Comparison of ENCODE assay signal across 20 cellular contexts in genomic region chr1:231731262-231731661, GRCh38.
DNase-seq lines count a peak whose midpoint lies in the region; TF ChIP-seq lines count a peak whose summit lies in the region.
"Had no signal": no experiment of that assay in that cellular context is flagged by ENCODE, and none has a peak within 500 bp of the region (broad histone marks: within the 10 kb centered on the region; RNA-seq: fewer than 3 reads in every experiment).

No MANE protein-coding gene starts in this region.

- no peaks in the 10 kb centered on the region for H3K36me3 Mint-ChIP-seq in type B pancreatic cell

- H3K4me3 Mint-ChIP-seq in type B pancreatic cell: no peak overlapping the region
- H3K4me3 Mint-ChIP-seq: CD4-positive, alpha-beta T cell; T-cell had no signal

- H3K4me1 Mint-ChIP-seq in type B pancreatic cell (ENCODE audit: unreplicated experiment): peaks cover 7% of the 10 kb centered on the region

- no peaks in the 10 kb centered on the region for H3K9me2 ChIP-seq in Karpas-422 (replicated peaks; ENCODE audit: insufficient read depth, low read length)

- H3K79me2 ChIP-seq in Karpas-422 (ENCODE audit: low read length): no peaks in the 10 kb centered on the region

- H3K4me1 ChIP-seq in Karpas-422 (ENCODE audit: low read length): peaks cover 4% of the 10 kb centered on the region
- H3K4me1 ChIP-seq: A549 had no signal

- no peaks in the 10 kb centered on the region for H4K20me1 ChIP-seq in Karpas-422 (ENCODE audit: insufficient read depth, low read depth, low read length)

- H3K27ac ChIP-seq in Karpas-422 (ENCODE audit: low read length): no peak overlapping the region
- H3K27ac ChIP-seq: A549; BLaER1 treated with 17β-estradiol and CSF1 and Interleukin-3, amounts not matched to agents 10 nM and 100 nM; HL-60; RWPE1 had no signal

- no peaks in the 10 kb centered on the region for H3K27me3 Mint-ChIP-seq in type B pancreatic cell
- H3K27me3 Mint-ChIP-seq: CD4-positive, alpha-beta T cell; T-cell had no signal

- H3K4me3 ChIP-seq in Karpas-422 (ENCODE audit: low read length): no peak overlapping the region
- H3K4me3 ChIP-seq: A549; BLaER1 treated with 17β-estradiol and CSF1 and Interleukin-3, amounts not matched to agents 10 nM and 100 nM had no signal

- no peaks in the 10 kb centered on the region for H3K9me3 ChIP-seq in Karpas-422 (ENCODE audit: low read length)
- H3K9me3 ChIP-seq: A549 had no signal

- H3K27ac Mint-ChIP-seq in type B pancreatic cell: no peak overlapping the region
- H3K27ac Mint-ChIP-seq: CD4-positive, alpha-beta T cell; T-cell had no signal

- H3K36me3 ChIP-seq in Karpas-422 (ENCODE audit: insufficient read depth, low read length): no peaks in the 10 kb centered on the region

- DNase-seq in NCI-H2029 (lab: John Stamatoyannopoulos, UW) (peak; percentile 5), NCI-H2029 treated with DMSO at 0.1 percent for 48 hours (lab: John Stamatoyannopoulos, UW) (no peak), Karpas-422 (peak; percentile 46), NCI-H1048 (lab: John Stamatoyannopoulos, UW) (peak; percentile 86), NCI-H748 treated with DMSO at 0.1 percent for 48 hours (lab: John Stamatoyannopoulos, UW) (peak; percentile 8), type B pancreatic cell (ENCODE audit: extremely low spot score, unreplicated experiment) (no peak), NCI-H1694 (lab: John Stamatoyannopoulos, UW) (no peak)
- DNase-seq: AML-193; CD4-positive, alpha-beta T cell; DND-41; Kasumi-1; NCI-H1092 treated with DMSO at 0.1 percent for 48 hours; NCI-H1694 treated with DMSO at 0.1 percent for 48 hours; NCI-H2107; NCI-H510A; T-cell had no signal

- H3K4me2 ChIP-seq in Karpas-422 (ENCODE audit: low read depth, low read length, poor library complexity, severe bottlenecking): no peak overlapping the region
- H3K4me2 ChIP-seq: A549; BLaER1 treated with 17β-estradiol and CSF1 and Interleukin-3, amounts not matched to agents 10 nM and 100 nM had no signal

- H3K27me3 ChIP-seq in Karpas-422 (ENCODE audit: low read length): no peaks in the 10 kb centered on the region
- H3K27me3 ChIP-seq: BLaER1 treated with 17β-estradiol and CSF1 and Interleukin-3, amounts not matched to agents 10 nM and 100 nM had no signal

- H2AFZ ChIP-seq in Karpas-422 (ENCODE audit: low read length): no peak overlapping the region

- no peak overlapping the region for H3K9ac ChIP-seq in Karpas-422 (ENCODE audit: low read length)
- H3K9ac ChIP-seq: BLaER1 treated with 17β-estradiol and CSF1 and Interleukin-3, amounts not matched to agents 10 nM and 100 nM had no signal

- H3K9me3 Mint-ChIP-seq in type B pancreatic cell: peaks cover 7% of the 10 kb centered on the region
- H3K9me3 Mint-ChIP-seq: CD4-positive, alpha-beta T cell; T-cell had no signal

- TF ChIP-seq CTCF in type B pancreatic cell (conservative IDR thresholded peaks at IDR 0.05): no peak

Comparison
In these comparisons a context has a peak if more than half of its experiments do, and no peak if none do; other contexts are left out.
1. DNase-seq: peak in NCI-H2029 (single experiment), Karpas-422 (single experiment), NCI-H1048 (single experiment) and NCI-H748 treated with DMSO at 0.1 percent for 48 hours (single experiment); none in NCI-H2029 treated with DMSO at 0.1 percent for 48 hours (single experiment), type B pancreatic cell (single experiment) and NCI-H1694 (single experiment).